ENCODE assay signal across 7 cellular contexts in the genomic region with DNA sequence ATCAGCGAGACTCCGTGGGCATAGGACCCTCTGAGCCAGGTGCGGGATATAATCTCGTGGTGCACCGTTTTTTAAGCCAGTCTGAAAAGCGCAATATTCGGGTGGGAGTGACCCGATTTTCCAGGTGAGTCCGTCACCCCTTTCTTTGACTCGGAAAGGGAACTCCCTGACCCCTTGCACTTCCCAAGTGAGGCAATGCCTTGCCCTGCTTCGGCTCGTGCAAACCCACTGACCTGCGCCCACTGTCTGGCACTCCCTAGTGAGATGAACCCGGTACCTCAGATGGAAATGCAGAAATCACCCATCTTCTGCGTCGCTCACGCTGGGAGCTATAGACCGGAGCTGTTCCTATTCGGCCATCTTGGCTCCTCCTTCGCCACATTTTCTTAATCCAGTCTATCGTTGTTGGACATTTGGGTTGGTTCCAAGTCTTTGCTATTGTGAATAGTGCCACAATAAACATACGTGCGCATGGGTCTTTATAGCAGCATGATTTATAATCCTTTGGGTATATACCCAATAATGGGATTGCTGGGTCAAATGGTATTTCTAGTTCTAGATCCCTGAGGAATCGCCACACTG.
DNase-seq lines count a peak whose midpoint lies in the region; ATAC-seq, FAIRE-seq and TF ChIP-seq lines count a peak whose summit lies in the region.
"Not testable (repeated sequence)": the region's sequence is repeated elsewhere in the genome, so short reads cannot be mapped to it uniquely, and the experiment has no call there.

No MANE protein-coding gene starts in this region.

- TF ChIP-seq CTCF in WTC11 (IDR thresholded peaks at IDR 0.05); pancreas (IDR thresholded peaks at IDR 0.05): not testable (repeated sequence)

- H3K36me3 Mint-ChIP-seq in WTC11, immature natural killer cell: not testable (repeated sequence)

- intact Hi-C loops in pancreas (cut with DNase I) = not testable (repeated sequence)

- not testable (repeated sequence) for H3K27ac Mint-ChIP-seq in WTC11, immature natural killer cell

- CTCF ChIA-PET in HEK293T (lab: Yijun Ruan, JAX) = interaction anchor here (0.6 kb wide), 1 partner anchor 314 kb away, joined by 3 read pairs; no protein-coding TSS in a partner anchor
- CTCF ChIA-PET in WTC11 (lab: Charles Lee) = interaction anchor here (0.7 to 2.5 kb wide), 5 partner anchors 23 to 343 kb away, joined by 3 to 30 read pairs (median 4); no protein-coding TSS in a partner anchor

- not testable (repeated sequence) for H3K27ac ChIP-seq in pancreas

- not testable (repeated sequence) for ATAC-seq in WTC11
- peak; percentile 48 for ATAC-seq in esophagus mucosa
- ATAC-seq in pancreas = peak in 2 of 4 donors; percentile 17 to 34

- FAIRE-seq in pancreas (lab: Jason Lieb, UNC) = not testable (repeated sequence)

- H3K4me3 ChIP-seq in pancreas = not testable (repeated sequence)

- H3K9me3 Mint-ChIP-seq in WTC11 = not testable (repeated sequence)
- peaks cover 0 to 11% (median 9%) of the 10 kb centered on the region in 6 donors for H3K9me3 Mint-ChIP-seq in immature natural killer cell

- H3K36me3 ChIP-seq in pancreas = not testable (repeated sequence)

- not testable (repeated sequence) for H3K9me3 ChIP-seq in pancreas

- POLR2A ChIA-PET in HEK293T (lab: Yijun Ruan, JAX); WTC11 (lab: Charles Lee): not testable (repeated sequence)

- H3K4me1 Mint-ChIP-seq in WTC11, immature natural killer cell: not testable (repeated sequence)

- not testable (repeated sequence) for H3K27me3 Mint-ChIP-seq in WTC11 (ENCODE audit: low read depth); immature natural killer cell (ENCODE audit: low read depth in 3 of 3)

- H3K4me1 ChIP-seq in pancreas = not testable (repeated sequence)

- not testable (repeated sequence) for H3K27me3 ChIP-seq in pancreas

- WGBS in pancreas, 2 donors = 80 to 86% methylated on average over 24 of the region's 24 CpGs

- H3K4me3 Mint-ChIP-seq in WTC11, immature natural killer cell: not testable (repeated sequence)

- DNase-seq in HEK293T (ENCODE audit: extremely low spot score); WTC11 (ENCODE audit: low spot score): not testable (repeated sequence)
- DNase-seq in activated naive CD4-positive, alpha-beta T cell treated with anti-CD3 and anti-CD28 coated beads, Interleukin-2, amount 50 U/mL, for 16 hours = peak; percentile 14
- DNase-seq in immature natural killer cell (peak in 2 of 3 donors; percentile 3 to 5), pancreas (peak; percentile 7 to 89 (median 51))
- DNase-seq in stimulated activated CD8-positive, alpha-beta memory T cell treated with anti-CD3 and anti-CD28 coated beads, Interleukin-15, amount 100 ng/mL, for 24 hours (ENCODE audit: low read depth) = peak; percentile 10

TF ChIP-seq in HEK293T, 16 proteins besides CTCF, POLR2A, EP300 and RAD21:
- TF ChIP-seq SUZ12 (IDR thresholded peaks at IDR 0.05) = peak; percentile 52; the same call in 1 of the 2 replicates
- TF ChIP-seq LEF1 (IDR thresholded peaks at IDR 0.05; ENCODE audit: borderline replicate concordance) = peak; percentile 39; the same call in 1 of the 2 replicates

TF ChIP-seq in WTC11, 78 proteins besides CTCF, POLR2A, EP300 and RAD21:
- TF ChIP-seq, protein P1, sequence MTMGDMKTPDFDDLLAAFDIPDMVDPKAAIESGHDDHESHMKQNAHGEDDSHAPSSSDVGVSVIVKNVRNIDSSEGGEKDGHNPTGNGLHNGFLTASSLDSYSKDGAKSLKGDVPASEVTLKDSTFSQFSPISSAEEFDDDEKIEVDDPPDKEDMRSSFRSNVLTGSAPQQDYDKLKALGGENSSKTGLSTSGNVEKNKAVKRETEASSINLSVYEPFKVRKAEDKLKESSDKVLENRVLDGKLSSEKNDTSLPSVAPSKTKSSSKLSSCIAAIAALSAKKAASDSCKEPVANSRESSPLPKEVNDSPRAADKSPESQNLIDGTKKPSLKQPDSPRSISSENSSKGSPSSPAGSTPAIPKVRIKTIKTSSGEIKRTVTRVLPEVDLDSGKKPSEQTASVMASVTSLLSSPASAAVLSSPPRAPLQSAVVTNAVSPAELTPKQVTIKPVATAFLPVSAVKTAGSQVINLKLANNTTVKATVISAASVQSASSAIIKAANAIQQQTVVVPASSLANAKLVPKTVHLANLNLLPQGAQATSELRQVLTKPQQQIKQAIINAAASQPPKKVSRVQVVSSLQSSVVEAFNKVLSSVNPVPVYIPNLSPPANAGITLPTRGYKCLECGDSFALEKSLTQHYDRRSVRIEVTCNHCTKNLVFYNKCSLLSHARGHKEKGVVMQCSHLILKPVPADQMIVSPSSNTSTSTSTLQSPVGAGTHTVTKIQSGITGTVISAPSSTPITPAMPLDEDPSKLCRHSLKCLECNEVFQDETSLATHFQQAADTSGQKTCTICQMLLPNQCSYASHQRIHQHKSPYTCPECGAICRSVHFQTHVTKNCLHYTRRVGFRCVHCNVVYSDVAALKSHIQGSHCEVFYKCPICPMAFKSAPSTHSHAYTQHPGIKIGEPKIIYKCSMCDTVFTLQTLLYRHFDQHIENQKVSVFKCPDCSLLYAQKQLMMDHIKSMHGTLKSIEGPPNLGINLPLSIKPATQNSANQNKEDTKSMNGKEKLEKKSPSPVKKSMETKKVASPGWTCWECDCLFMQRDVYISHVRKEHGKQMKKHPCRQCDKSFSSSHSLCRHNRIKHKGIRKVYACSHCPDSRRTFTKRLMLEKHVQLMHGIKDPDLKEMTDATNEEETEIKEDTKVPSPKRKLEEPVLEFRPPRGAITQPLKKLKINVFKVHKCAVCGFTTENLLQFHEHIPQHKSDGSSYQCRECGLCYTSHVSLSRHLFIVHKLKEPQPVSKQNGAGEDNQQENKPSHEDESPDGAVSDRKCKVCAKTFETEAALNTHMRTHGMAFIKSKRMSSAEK (CRISPR knock-in tag; IDR thresholded peaks at IDR 0.05; ENCODE audit: borderline replicate concordance) = peak; percentile 46; the same call in 1 of the 2 replicates
- TF ChIP-seq FOXP1 (CRISPR knock-in tag; IDR thresholded peaks at IDR 0.05; ENCODE audit: borderline replicate concordance) = peak; percentile 49; the same call in 1 of the 2 replicates
